In the genomic region with DNA sequence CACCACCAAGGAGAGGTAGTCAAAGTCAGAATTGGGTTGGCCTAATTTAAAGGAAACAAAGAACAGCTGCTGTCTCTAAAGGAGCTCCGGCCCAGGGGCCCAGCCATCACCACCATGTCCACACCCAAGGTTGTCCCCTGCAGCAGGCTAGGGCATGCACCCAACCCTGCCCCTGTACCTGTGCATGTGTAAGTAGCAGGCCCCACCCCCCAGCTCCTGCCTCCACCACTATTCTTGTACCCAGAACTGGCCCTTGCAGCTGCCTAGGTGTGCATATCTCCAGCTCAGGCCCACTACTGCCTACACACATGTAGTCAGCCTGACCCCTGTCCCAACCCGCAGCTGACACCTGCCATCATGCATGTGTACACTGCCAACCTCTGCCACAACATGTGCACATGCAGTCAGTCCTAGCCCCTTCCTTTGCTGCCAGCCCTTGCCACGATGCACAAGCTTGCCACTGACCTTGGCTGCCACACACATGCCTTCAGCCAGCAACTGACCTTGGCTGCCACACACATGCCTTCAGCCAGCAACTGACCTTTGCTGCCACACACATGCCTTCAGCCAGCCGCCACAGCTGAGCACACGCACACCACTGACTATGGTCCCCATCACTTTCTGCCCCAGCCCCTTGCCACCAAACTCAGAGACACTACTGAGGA, we compare ENCODE assay signal across 19 cellular contexts. TPM values are rescaled to one million over a fixed set of nuclear protein-coding genes. Genes with fewer than 3 reads are reported as not detected.
"Had no signal": no experiment of that assay in that cellular context is flagged by ENCODE, and none has a peak within 500 bp of the region (broad histone marks: within the 10 kb centered on the region; RNA-seq: fewer than 3 reads in every experiment).

No MANE protein-coding gene starts in this region.

- H3K27ac ChIP-seq: hepatocyte, lower lobe of right lung, pancreas, testis, tibial nerve had no signal

- H3K36me3 ChIP-seq: lower lobe of right lung, pancreas, tibial nerve had no signal

- H3K27ac Mint-ChIP-seq: memory B cell; mesothelial cell of epicardium; natural killer cell; progenitor cell of endocrine pancreas; stimulated activated naive B cell treated with anti-CD40 and anti-IgM and Interleukin-4, amounts not matched to agents 10 μg/mL and 1 μg/mL and 100 μg/mL, for 72 hours; stimulated activated naive CD8-positive, alpha-beta T cell treated with anti-CD3 and anti-CD28 coated beads, Interleukin-15, amount 100 ng/mL, for 72 hours had no signal

- H3K9me3 Mint-ChIP-seq: neural crest cell had no signal

- H3K9me3 ChIP-seq: lower lobe of right lung, pancreas, testis had no signal

- DNase-seq: effector memory CD4-positive, alpha-beta T cell; lower lobe of right lung; natural killer cell; nucleus accumbens; stimulated activated CD4-positive, alpha-beta T cell treated with anti-CD3 and anti-CD28 coated beads, Interleukin-2, amount 100 ng/mL, for 24 hours; stimulated activated CD4-positive, alpha-beta T cell treated with anti-CD3 and anti-CD28 coated beads, Interleukin-4, amount 100 ng/mL, for 4 hours; stimulated activated naive B cell treated with anti-CD40 and anti-IgM and Interleukin-4, amounts not matched to agents 10 μg/mL and 1 μg/mL and 100 μg/mL, for 72 hours; stimulated activated naive CD8-positive, alpha-beta T cell treated with anti-CD3 and anti-CD28 coated beads, Interleukin-15, amount 100 ng/mL, for 72 hours; testis had no signal

- H3K27me3 Mint-ChIP-seq: progenitor cell of endocrine pancreas; stimulated activated naive B cell treated with anti-CD40 and anti-IgM and Interleukin-4, amounts not matched to agents 10 μg/mL and 1 μg/mL and 100 μg/mL, for 72 hours had no signal

- H3K4me1 ChIP-seq: lower lobe of right lung, pancreas, testis, tibial nerve had no signal

- ATAC-seq: esophagus mucosa; natural killer cell; pancreas; sciatic nerve; stimulated activated naive B cell treated with anti-CD40 and anti-IgM and Interleukin-4, amounts not matched to agents 10 μg/mL and 1 μg/mL and 100 μg/mL, for 72 hours; stimulated activated naive CD8-positive, alpha-beta T cell treated with anti-CD3 and anti-CD28 coated beads, Interleukin-15, amount 100 ng/mL, for 72 hours had no signal

- H3K4me1 Mint-ChIP-seq: memory B cell; mesothelial cell of epicardium; natural killer cell; neural crest cell; stimulated activated naive B cell treated with anti-CD40 and anti-IgM and Interleukin-4, amounts not matched to agents 10 μg/mL and 1 μg/mL and 100 μg/mL, for 72 hours; stimulated activated naive CD8-positive, alpha-beta T cell treated with anti-CD3 and anti-CD28 coated beads, Interleukin-15, amount 100 ng/mL, for 72 hours had no signal

- H3K27me3 ChIP-seq: hepatocyte, pancreas, testis, tibial nerve had no signal

- H3K4me3 ChIP-seq: hepatocyte, lower lobe of right lung, pancreas, testis, tibial nerve had no signal

- H3K4me3 Mint-ChIP-seq: memory B cell; mesothelial cell of epicardium; natural killer cell; neural crest cell; stimulated activated naive B cell treated with anti-CD40 and anti-IgM and Interleukin-4, amounts not matched to agents 10 μg/mL and 1 μg/mL and 100 μg/mL, for 72 hours; stimulated activated naive CD8-positive, alpha-beta T cell treated with anti-CD3 and anti-CD28 coated beads, Interleukin-15, amount 100 ng/mL, for 72 hours had no signal

- H3K36me3 Mint-ChIP-seq: memory B cell; mesothelial cell of epicardium; natural killer cell; stimulated activated naive B cell treated with anti-CD40 and anti-IgM and Interleukin-4, amounts not matched to agents 10 μg/mL and 1 μg/mL and 100 μg/mL, for 72 hours had no signal

RNA-seq across cellular contexts. Expression of a gene that starts 39.7 kb away (rescaled TPM):
- total RNA-seq: natural killer cell had no signal
- polyA plus RNA-seq: fibroblast of lung had no signal
